ENCODE assay signal across 14 cellular contexts in genomic region chr7:74292757-74293576, GRCh38. TPM values are rescaled to one million over a fixed set of nuclear protein-coding genes. Genes with fewer than 3 reads are reported as not detected.
DNase-seq lines count a peak whose midpoint lies in the region; ATAC-seq, FAIRE-seq and TF ChIP-seq lines count a peak whose summit lies in the region.
"Had no signal": no experiment of that assay in that cellular context is flagged by ENCODE, and none has a peak within 500 bp of the region (broad histone marks: within the 10 kb centered on the region; RNA-seq: fewer than 3 reads in every experiment).

No MANE protein-coding gene starts in this region.

- no peak overlapping the region; the same call in 1 of the 2 replicates for H2BK12ac ChIP-seq in H1 (ENCODE audit: low read depth, low read length)

- H3K23ac ChIP-seq in H1 (ENCODE audit: insufficient read length), result no peak overlapping the region

- H2BK20ac ChIP-seq in H1 (ENCODE audit: low read length), result no peak overlapping the region

- H3K36me3 Mint-ChIP-seq in CD4-positive, alpha-beta T cell (ENCODE audit: low read depth), result no peaks in the 10 kb centered on the region

- POLR2A ChIA-PET in A549 (lab: Yijun Ruan, JAX), result interaction anchor here (0.6 kb wide), 1 partner anchor 86 kb away, joined by 4 read pairs; no protein-coding TSS in a partner anchor
- POLR2A ChIA-PET in H1 (lab: Charles Lee; ENCODE audit: partially characterized antibody), result interaction anchor here (0.6 to 1.6 kb wide), 5 partner anchors 8 to 92 kb away, joined by 3 read pairs; no protein-coding TSS in a partner anchor
- POLR2A ChIA-PET in CD4-positive, alpha-beta T cell (lab: Charles Lee), result no interaction called here

- H4K5ac ChIP-seq in H1 (ENCODE audit: insufficient read length, low read depth, low read length), result no peak overlapping the region

- H3K4me1 Mint-ChIP-seq in CD4-positive, alpha-beta T cell (ENCODE audit: low read depth), result peaks cover 24% of the 10 kb centered on the region

- TF ChIP-seq RAD21 in A549 (conservative IDR thresholded peaks at IDR 0.05 in 1 of 2, IDR thresholded peaks at IDR 0.05 in 1 of 2), result no peak
- no peak for TF ChIP-seq RAD21 in H1 (IDR thresholded peaks at IDR 0.05 in 1 of 2, conservative IDR thresholded peaks at IDR 0.05 in 1 of 2; ENCODE audit: low read depth in 2 of 2, low read length in 2 of 2)

- TF ChIP-seq CTCF in A549 (IDR thresholded peaks at IDR 0.05) (no peak), H1 (IDR thresholded peaks at IDR 0.05; ENCODE audit: control extremely low read depth in 1 of 3, insufficient read depth in 1 of 3, low read depth in 1 of 3, low read length in 3 of 3) (no peak)
- no peak for TF ChIP-seq CTCF in CD4-positive, alpha-beta T cell (IDR thresholded peaks at IDR 0.05)

- peak overlapping the region; percentile 49 for H2BK5ac ChIP-seq in H1 (ENCODE audit: low read depth, low read length)

- H3K4me2 ChIP-seq in A549 (peak overlapping the region; percentile 94), H1 (ENCODE audit: insufficient read depth in 1 of 2, low read depth in 2 of 2, low read length in 2 of 2) (peak overlapping the region in 1 of 2 experiments; percentile 29; a peak in 2 of 4 replicates)

- peaks cover 11% of the 10 kb centered on the region; the same call in 1 of the 2 replicates for H3K23me2 ChIP-seq in H1 (ENCODE audit: low read depth, low read length)

- H3K27ac ChIP-seq in A549 (peak overlapping the region; percentile 68 to 75), H1 (ENCODE audit: low read depth, low read length) (no peak overlapping the region), mucosa of rectum (ENCODE audit: low read depth in 2 of 2, low read length in 2 of 2) (peak overlapping the region; percentile 89 to 92)
- H3K27ac ChIP-seq in CD4-positive, alpha-beta T cell (ENCODE audit: low read depth, low read length), result no peak overlapping the region

- no peak overlapping the region for H3K14ac ChIP-seq in H1 (ENCODE audit: insufficient read length)

- H3K9me3 ChIP-seq in A549, result no peaks in the 10 kb centered on the region
- peaks cover 0 to 2% of the 10 kb centered on the region in 2 experiments; a peak in 1 of 4 replicates for H3K9me3 ChIP-seq in H1 (ENCODE audit: insufficient read depth in 2 of 2, low read depth in 1 of 2, low read length in 1 of 2)
- H3K9me3 ChIP-seq in mucosa of rectum (ENCODE audit: control insufficient read depth in 2 of 2, low read length in 2 of 2), result no peaks in the 10 kb centered on the region
- no peaks in the 10 kb centered on the region for H3K9me3 ChIP-seq in CD4-positive, alpha-beta T cell (ENCODE audit: control insufficient read depth, low read length)

- H3K36me3 ChIP-seq in H1 (ENCODE audit: control insufficient read depth in 2 of 4, insufficient read depth in 4 of 4, low read length in 3 of 4) (no peaks in the 10 kb centered on the region; a peak in 1 of 8 replicates), mucosa of rectum (ENCODE audit: control insufficient read depth in 2 of 2, insufficient read depth in 2 of 2, low read length in 2 of 2) (peaks cover 0 to 3% of the 10 kb centered on the region in 2 donors)

- peaks cover 9 to 22% of the 10 kb centered on the region in 2 experiments for H4K20me1 ChIP-seq in H1 (replicated peaks in 1 of 2; ENCODE audit: control insufficient read depth in 1 of 2, insufficient read depth in 2 of 2, low read length in 2 of 2)

- peaks cover 0 to 70% of the 10 kb centered on the region in 2 experiments; a peak in 2 of 4 replicates for H3K79me2 ChIP-seq in H1 (ENCODE audit: control insufficient read depth in 1 of 2, insufficient read depth in 2 of 2, low read length in 2 of 2)

- TF ChIP-seq EP300 in A549 (IDR thresholded peaks at IDR 0.05), result no peak
- no peak for TF ChIP-seq EP300 in H1 (IDR thresholded peaks at IDR 0.05; ENCODE audit: borderline replicate concordance in 1 of 2, low read depth in 2 of 2, low read length in 2 of 2)

- H3K27me3 ChIP-seq in H1 (replicated peaks in 1 of 4; ENCODE audit: control insufficient read depth in 3 of 4, extremely low read depth in 1 of 4, insufficient read depth in 3 of 4, low read length in 3 of 4) (peaks cover 0 to 4% (median 0%) of the 10 kb centered on the region in 4 experiments; a peak in 3 of 7 replicates), mucosa of rectum (ENCODE audit: control insufficient read depth in 2 of 2, insufficient read depth in 2 of 2, low read length in 2 of 2) (no peaks in the 10 kb centered on the region)
- H3K27me3 ChIP-seq in CD4-positive, alpha-beta T cell (ENCODE audit: control insufficient read depth, insufficient read depth, low read length), result no peaks in the 10 kb centered on the region

- H2AK5ac ChIP-seq in H1 (ENCODE audit: low read depth, low read length), result peak overlapping the region; percentile 84; the same call in 1 of the 2 replicates

- DNase-seq in A549 (ENCODE audit: low read depth in 1 of 2, low spot score in 1 of 2), result peak in 1 of 2 experiments; percentile 53
- DNase-seq in KBM-7, result peak; percentile 49
- DNase-seq in H1 (ENCODE audit: low read depth in 1 of 2, low spot score in 2 of 2), result no peak
- DNase-seq in CD4-positive, alpha-beta T cell, result no peak
- DNase-seq in NCI-H2196 treated with DMSO at 0.1 percent for 48 hours (lab: John Stamatoyannopoulos, UW; ENCODE audit: unreplicated experiment), result no peak
- no peak for DNase-seq in NCI-H187 treated with DMSO at 0.1 percent for 48 hours (lab: John Stamatoyannopoulos, UW)
- DNase-seq: GM23248, NCI-H1436 treated with DMSO at 0.1 percent for 48 hours, NCI-H524, SIG-M5 had no signal

- H3K4me3 Mint-ChIP-seq in CD4-positive, alpha-beta T cell, result no peak overlapping the region

- H3K4ac ChIP-seq in H1 (replicated peaks; ENCODE audit: insufficient read length, low read depth, low read length), result no peak overlapping the region

- CTCF ChIA-PET in A549 (lab: Yijun Ruan, JAX), result interaction anchor here (1.1 to 6.8 kb wide), 6 partner anchors 8 to 108 kb away, joined by 3 to 38 read pairs (median 8); no protein-coding TSS in a partner anchor
- CTCF ChIA-PET in H1 (lab: Charles Lee; ENCODE audit: partially characterized antibody), result interaction anchor here (0.6 to 6.8 kb wide), 11 partner anchors 11 to 274 kb away, joined by 3 to 75 read pairs (median 3); partner anchors contain the start of gene RFC2
- CTCF ChIA-PET in CD4-positive, alpha-beta T cell (lab: Charles Lee), result interaction anchor here (0.6 kb wide), 1 partner anchor 65 kb away, joined by 4 read pairs; no protein-coding TSS in a partner anchor

- intact Hi-C loops in CD4-positive, alpha-beta T cell (cut with DNase I, micrococcal nuclease), result loop anchor here in 1 of 2 experiments (5.0 to 10.0 kb wide), 2 partner anchors 112 to 206 kb away; no protein-coding TSS in a partner anchor

- no peak overlapping the region for H3K9ac ChIP-seq in H1 (replicated peaks in 1 of 4; ENCODE audit: extremely low read depth in 1 of 4, low read depth in 3 of 4, low read length in 3 of 4)
- peak overlapping the region; percentile 80 to 81 for H3K9ac ChIP-seq in mucosa of rectum (ENCODE audit: low read depth in 1 of 2, low read length in 2 of 2)
- H3K9ac ChIP-seq: GM23248 had no signal

- in situ Hi-C loops in KBM-7 (cut with MboI; ENCODE audit: low pct_unique_long_range_greater_than_20kb, low sequenced_read_pairs), result no loop called here

- no peak overlapping the region for H3K27ac Mint-ChIP-seq in CD4-positive, alpha-beta T cell

- peaks cover 4% of the 10 kb centered on the region for H3K79me1 ChIP-seq in H1 (ENCODE audit: low read depth, low read length)

- 52% methylated on average over 18 of the region's 18 CpGs for WGBS in A549 (ENCODE audit: missing lambda C conversion rate)
- WGBS in H1 (ENCODE audit: extremely low coverage in 1 of 2, insufficient coverage in 1 of 2, insufficient read length in 1 of 2, insufficient replicate concordance in 2 of 2, low coverage in 1 of 2, low lambda C conversion rate in 2 of 2, missing lambda C conversion rate in 1 of 2), 2 experiments, result 85% methylated on average over 18 of the region's 18 CpGs; no CpG with 5 or more reads in 1 of the 2 experiments

- no peak overlapping the region for H4K91ac ChIP-seq in H1 (replicated peaks; ENCODE audit: insufficient read length, low read length)

- H2BK15ac ChIP-seq in H1 (ENCODE audit: low read length), result no peak overlapping the region

- H3K9me3 Mint-ChIP-seq in CD4-positive, alpha-beta T cell, result no peaks in the 10 kb centered on the region

- H4K8ac ChIP-seq in H1 (ENCODE audit: extremely low read depth, insufficient read depth, low read length), result no peak overlapping the region

- H3K56ac ChIP-seq in H1 (replicated peaks; ENCODE audit: insufficient read length, low read depth, low read length), result no peak overlapping the region

- 0 out of 6 replicates have a peak, but pooled peaks of 1 of the 2 experiments have one; percentile 6 for ATAC-seq in A549
- no peak for ATAC-seq in CD4-positive, alpha-beta T cell (ENCODE audit: poor library complexity)
- no peak for ATAC-seq in GM21423 (IDR thresholded peaks at IDR 0.05; ENCODE audit: unreplicated experiment)

- no peak overlapping the region for H3K18ac ChIP-seq in H1 (ENCODE audit: extremely low read depth, low read length)

- FAIRE-seq in A549 (lab: Jason Lieb, UNC) (no peak), H1 (lab: Jason Lieb, UNC) (no peak)
- FAIRE-seq: HTR-8/SVneo, urothelium cell line had no signal

- TF ChIP-seq POLR2A in A549 (IDR thresholded peaks at IDR 0.05; ENCODE audit: low read length) (no peak), H1 (IDR thresholded peaks at IDR 0.05; ENCODE audit: control extremely low read depth in 1 of 2, low read depth in 2 of 2, low read length in 2 of 2) (no peak)

- H3K4me3 ChIP-seq in A549, result peak overlapping the region; percentile 6; the same call in 1 of the 3 replicates
- H3K4me3 ChIP-seq in H1 (ENCODE audit: extremely low read depth in 1 of 4, insufficient read depth in 2 of 4, low read depth in 3 of 4, low read length in 4 of 4), result no peak overlapping the region
- H3K4me3 ChIP-seq in mucosa of rectum (ENCODE audit: low read length in 2 of 2), result peak overlapping the region; percentile 63 to 70
- H3K4me3 ChIP-seq: GM23248 had no signal

- H3K27me3 Mint-ChIP-seq in CD4-positive, alpha-beta T cell, result peaks cover 3% of the 10 kb centered on the region

- no peak overlapping the region for H2BK120ac ChIP-seq in H1 (replicated peaks; ENCODE audit: low read depth, low read length)

- H3K4me1 ChIP-seq in A549 (peaks cover 49% of the 10 kb centered on the region), H1 (replicated peaks in 1 of 4; ENCODE audit: control insufficient read depth in 3 of 4, insufficient read depth in 4 of 4, low read length in 3 of 4) (peaks cover 9 to 42% (median 32%) of the 10 kb centered on the region in 4 experiments), mucosa of rectum (ENCODE audit: control insufficient read depth in 2 of 2, insufficient read depth in 2 of 2, low read length in 2 of 2) (peaks cover 50 to 54% of the 10 kb centered on the region in 2 donors)

- no peak overlapping the region for H2AFZ ChIP-seq in H1 (ENCODE audit: low read length)
- H2AFZ ChIP-seq: GM23248 had no signal

RNA-seq across cellular contexts. Expression of gene CLIP2, which starts 3.8 kb away (rescaled TPM):
- polyA plus RNA-seq in A549 (2011; rRNA removed) (3.7 and 5.7 TPM in 2 replicates), A549 (2017; fragmentation: RNase III; extraction: RNeasy Plus Mini Kit Qiagen cat#74134 plus additional on column Dnase treatment) (9.2 to 17.0 TPM (median 15.5 TPM) in 3 replicates), H1 (2011; rRNA removed) (8.3 and 13.3 TPM in 2 replicates)
- 3.7 and 4.6 TPM in 2 replicates for polyA plus RNA-seq in A549 (2012; cell fraction: cytosol; rRNA removed)
- polyA plus RNA-seq in A549 (2012; cell fraction: nucleus; rRNA removed), result 9.0 and 9.1 TPM in 2 replicates
- 8.1 and 11.3 TPM in 2 replicates for polyA minus RNA-seq in A549 (2011; rRNA and poly(A)+ RNA removed)
- 39.8 and 41.5 TPM in 2 replicates for total RNA-seq in H1 (2021; fragmentation: NEBNext Ultra II Directional; extraction: Animal tissue kit (Norgen Biotek cat#: 25700))
- 11.5 TPM for polyA plus RNA-seq in H1 (2011; cell fraction: cytosol; rRNA removed)
- 16.9 TPM for polyA plus RNA-seq in H1 (2011; cell fraction: nucleus; rRNA removed)
- 20.3 to 37.3 TPM (median 30.6 TPM) in 4 replicates for polyA plus RNA-seq in H1 (2012, experiment 1 of 2)
- polyA plus RNA-seq in H1 (2012, experiment 2 of 2), result 19.9 TPM
- 21.5 TPM for polyA plus RNA-seq in H1 (2013, experiment 1 of 2)
- 22.1 TPM for polyA plus RNA-seq in H1 (2013, experiment 2 of 2)
- polyA minus RNA-seq in H1 (2011; rRNA and poly(A)+ RNA removed), result 12.5 and 16.1 TPM in 2 replicates
- 21.2 TPM for polyA minus RNA-seq in H1 (2011; cell fraction: cytosol; rRNA and poly(A)+ RNA removed)
- 16.3 TPM for polyA minus RNA-seq in H1 (2011; cell fraction: nucleus; rRNA and poly(A)+ RNA removed)
- 1 to 10 TPM; 2.4 to 2.7 TPM for total RNA-seq in CD4-positive, alpha-beta T cell

RNA-seq across cellular contexts. Expression of gene RFC2, which starts 38.8 kb away (rescaled TPM):
- polyA plus RNA-seq in A549 (2011; rRNA removed) (44.6 and 46.6 TPM in 2 replicates), A549 (2017; fragmentation: RNase III; extraction: RNeasy Plus Mini Kit Qiagen cat#74134 plus additional on column Dnase treatment) (70.9 to 77.7 TPM (median 71.2 TPM) in 3 replicates), H1 (2011; rRNA removed) (40.8 and 52.9 TPM in 2 replicates)
- polyA plus RNA-seq in A549 (2012; cell fraction: cytosol; rRNA removed), result 42.0 and 53.9 TPM in 2 replicates
- polyA plus RNA-seq in A549 (2012; cell fraction: nucleus; rRNA removed), result 18.2 and 37.6 TPM in 2 replicates
- 55.7 and 58.3 TPM in 2 replicates for polyA minus RNA-seq in A549 (2011; rRNA and poly(A)+ RNA removed)
- 85.4 and 90.5 TPM in 2 replicates for total RNA-seq in H1 (2021; fragmentation: NEBNext Ultra II Directional; extraction: Animal tissue kit (Norgen Biotek cat#: 25700))
- polyA plus RNA-seq in H1 (2011; cell fraction: cytosol; rRNA removed), result 67.0 TPM
- 43.8 TPM for polyA plus RNA-seq in H1 (2011; cell fraction: nucleus; rRNA removed)
- polyA plus RNA-seq in H1 (2012, experiment 1 of 2), result 77.2 to 107 TPM (median 93.2 TPM) in 4 replicates
- polyA plus RNA-seq in H1 (2012, experiment 2 of 2), result 90.7 TPM
- 49.5 TPM for polyA plus RNA-seq in H1 (2013, experiment 1 of 2)
- 51.4 TPM for polyA plus RNA-seq in H1 (2013, experiment 2 of 2)
- polyA minus RNA-seq in H1 (2011; rRNA and poly(A)+ RNA removed), result 98.1 and 103 TPM in 2 replicates
- polyA minus RNA-seq in H1 (2011; cell fraction: cytosol; rRNA and poly(A)+ RNA removed), result 54.5 TPM
- 37.1 TPM for polyA minus RNA-seq in H1 (2011; cell fraction: nucleus; rRNA and poly(A)+ RNA removed)
- total RNA-seq in CD4-positive, alpha-beta T cell, result 1 to 10 TPM; 8.5 to 9.6 TPM

Comparison
In these comparisons a context has a peak if more than half of its experiments do, and no peak if none do; other contexts are left out.
1. H3K27ac ChIP-seq: peak in A549 (2 of 2) and mucosa of rectum (2 of 2); none in H1 (single experiment) and CD4-positive, alpha-beta T cell (single experiment).
2. H3K4me3 ChIP-seq: peak in A549 (single experiment) and mucosa of rectum (2 of 2); none in H1 (0 of 4).
3. H3K9ac ChIP-seq: peak in mucosa of rectum (2 of 2); none in H1 (0 of 4).
4. RNA of gene CLIP2, which starts 3.8 kb away (total RNA-seq): 39.8 to 41.5 TPM in H1; 2.4 to 2.7 TPM in CD4-positive, alpha-beta T cell; every median in the first group is over 10 times any median in the second.
5. Of the 18 proteins assayed by ChIP-seq in both H1 and A549: peak only in H1: USF2; only in A549: none; in both: none; in neither: 17.